Comparison of ENCODE assay signal across 20 cellular contexts in genomic region chr1:233540788-233541187, GRCh38.
DNase-seq lines count a peak whose midpoint lies in the region; FAIRE-seq and TF ChIP-seq lines count a peak whose summit lies in the region.
"Had no signal": no experiment of that assay in that cellular context is flagged by ENCODE, and none has a peak within 500 bp of the region (broad histone marks: within the 10 kb centered on the region; RNA-seq: fewer than 3 reads in every experiment).

No MANE protein-coding gene starts in this region.

- no peak overlapping the region for H3K4me3 Mint-ChIP-seq in activated CD4-positive, alpha-beta T cell treated with anti-CD3 and anti-CD28 coated beads, Interleukin-2, amount 10 ng/mL, durations not matched to agents 24 days and 14 days
- H3K4me3 Mint-ChIP-seq in activated naive CD8-positive, alpha-beta T cell treated with anti-CD3 and anti-CD28 coated beads for 36 hours: no peak overlapping the region
- H3K4me3 Mint-ChIP-seq: CD4-positive, alpha-beta memory T cell; H9 had no signal

- WGBS in mesendoderm (ENCODE audit: extremely low coverage, insufficient coverage, low lambda C conversion rate): no CpG with 5 or more reads among the region's 3 CpGs
- WGBS in smooth muscle cell (ENCODE audit: low lambda C conversion rate): 13% methylated on average over 3 of the region's 3 CpGs

- H3K27me3 ChIP-seq in mesendoderm (ENCODE audit: insufficient read depth, low read length, poor library complexity): no peaks in the 10 kb centered on the region
- no peaks in the 10 kb centered on the region for H3K27me3 ChIP-seq in smooth muscle cell (ENCODE audit: low read depth)

- H3K36me3 ChIP-seq in mesendoderm (ENCODE audit: control insufficient read depth, insufficient read depth, low read length) (no peaks in the 10 kb centered on the region), smooth muscle cell (ENCODE audit: low read depth) (no peaks in the 10 kb centered on the region)

- no peaks in the 10 kb centered on the region for H3K36me3 Mint-ChIP-seq in activated CD4-positive, alpha-beta T cell treated with anti-CD3 and anti-CD28 coated beads, Interleukin-2, amount 10 ng/mL, durations not matched to agents 24 days and 14 days (ENCODE audit: low read depth)
- no peaks in the 10 kb centered on the region for H3K36me3 Mint-ChIP-seq in activated naive CD8-positive, alpha-beta T cell treated with anti-CD3 and anti-CD28 coated beads for 36 hours
- H3K36me3 Mint-ChIP-seq: CD4-positive, alpha-beta memory T cell had no signal

- H3K4me3 ChIP-seq in mesendoderm (ENCODE audit: low read length): no peak overlapping the region
- H3K4me3 ChIP-seq in smooth muscle cell: no peak overlapping the region
- H3K4me3 ChIP-seq: A549, GM12878, GM23248 had no signal

- H3K4me2 ChIP-seq in mesendoderm (ENCODE audit: low read length) (no peak overlapping the region), smooth muscle cell (peak overlapping the region; percentile 41)
- H3K4me2 ChIP-seq: A549 had no signal

- H2BK5ac ChIP-seq in mesendoderm (ENCODE audit: low read length): no peak overlapping the region

- no peak overlapping the region for H2AK5ac ChIP-seq in mesendoderm (ENCODE audit: low read length)

- H3K23ac ChIP-seq in mesendoderm (ENCODE audit: low read length): no peak overlapping the region

- no peaks in the 10 kb centered on the region for H3K4me1 Mint-ChIP-seq in activated CD4-positive, alpha-beta T cell treated with anti-CD3 and anti-CD28 coated beads, Interleukin-2, amount 10 ng/mL, durations not matched to agents 24 days and 14 days
- H3K4me1 Mint-ChIP-seq in activated naive CD8-positive, alpha-beta T cell treated with anti-CD3 and anti-CD28 coated beads for 36 hours: no peaks in the 10 kb centered on the region
- H3K4me1 Mint-ChIP-seq: CD4-positive, alpha-beta memory T cell had no signal

- TF ChIP-seq CTCF in D721Med (IDR thresholded peaks at IDR 0.05; ENCODE audit: insufficient read depth, missing control alignments) (no peak), smooth muscle cell (IDR thresholded peaks at IDR 0.05; ENCODE audit: borderline replicate concordance, insufficient read depth, poor library complexity, severe bottlenecking) (no peak)

- no peak overlapping the region for H3K9ac ChIP-seq in mesendoderm (ENCODE audit: low read length)
- no peak overlapping the region for H3K9ac ChIP-seq in smooth muscle cell (ENCODE audit: low read depth)
- H3K9ac ChIP-seq: GM23248 had no signal

- no peaks in the 10 kb centered on the region for H3K9me3 ChIP-seq in smooth muscle cell (replicated peaks; ENCODE audit: low read depth)
- H3K9me3 ChIP-seq: A549 had no signal

- H3K4ac ChIP-seq in mesendoderm (ENCODE audit: low read depth, low read length): no peak overlapping the region

- intact Hi-C loops in activated CD4-positive, alpha-beta T cell treated with anti-CD3 and anti-CD28 coated beads, Interleukin-2, amount 10 ng/mL, durations not matched to agents 24 days and 14 days (cut with micrococcal nuclease): no loop called here

- peaks cover 10% of the 10 kb centered on the region for H3K27me3 Mint-ChIP-seq in activated CD4-positive, alpha-beta T cell treated with anti-CD3 and anti-CD28 coated beads, Interleukin-2, amount 10 ng/mL, durations not matched to agents 24 days and 14 days
- H3K27me3 Mint-ChIP-seq in activated naive CD8-positive, alpha-beta T cell treated with anti-CD3 and anti-CD28 coated beads for 36 hours: peaks cover 6% of the 10 kb centered on the region

- no peak overlapping the region for H3K18ac ChIP-seq in mesendoderm (ENCODE audit: low read length)

- no peaks in the 10 kb centered on the region for H3K79me2 ChIP-seq in mesendoderm (ENCODE audit: control insufficient read depth, insufficient read depth, low read length)
- H3K79me2 ChIP-seq in smooth muscle cell (ENCODE audit: low read depth): no peaks in the 10 kb centered on the region

- peak; percentile 93 for FAIRE-seq in D721Med (lab: Jason Lieb, UNC)
- FAIRE-seq: A549, GM12878, GM19239 had no signal

- no peak overlapping the region for H4K5ac ChIP-seq in mesendoderm (ENCODE audit: low read length)

- no peaks in the 10 kb centered on the region for H4K20me1 ChIP-seq in smooth muscle cell (ENCODE audit: low read depth)

- H3K56ac ChIP-seq in mesendoderm (ENCODE audit: low read length): no peak overlapping the region

- DNase-seq in activated CD4-positive, alpha-beta T cell treated with anti-CD3 and anti-CD28 coated beads, Interleukin-2, amount 10 ng/mL, durations not matched to agents 24 days and 14 days: peak; percentile 12
- DNase-seq in activated CD4-positive, alpha-beta T cell treated with anti-CD3 and anti-CD28 coated beads for 48 hours: no peak
- DNase-seq in D721Med (ENCODE audit: insufficient read length, low spot score) (no peak), mesendoderm (peak; percentile 46), smooth muscle cell (lab: John Stamatoyannopoulos, UW; ENCODE audit: unreplicated experiment) (no peak), middle frontal gyrus (ENCODE audit: extremely low spot score, low spot score) (no peak)
- DNase-seq in activated naive CD8-positive, alpha-beta T cell treated with anti-CD3 and anti-CD28 coated beads for 36 hours: no peak
- DNase-seq: 8988T; C1 segment of cervical spinal cord; Calu3; CD4-positive, alpha-beta memory T cell; COR-L47; DMS153; DND-41; GDM1; GM23248; H9 had no signal

- no peaks in the 10 kb centered on the region for H3K79me1 ChIP-seq in mesendoderm (ENCODE audit: low read length)

- peak overlapping the region; percentile 49 for H2AFZ ChIP-seq in smooth muscle cell (ENCODE audit: low read depth)
- H2AFZ ChIP-seq: GM23248 had no signal

- H3K27ac Mint-ChIP-seq in activated CD4-positive, alpha-beta T cell treated with anti-CD3 and anti-CD28 coated beads, Interleukin-2, amount 10 ng/mL, durations not matched to agents 24 days and 14 days: no peak overlapping the region
- H3K27ac Mint-ChIP-seq in activated naive CD8-positive, alpha-beta T cell treated with anti-CD3 and anti-CD28 coated beads for 36 hours: no peak overlapping the region
- H3K27ac Mint-ChIP-seq: CD4-positive, alpha-beta memory T cell; H9 had no signal

- H4K8ac ChIP-seq in mesendoderm (ENCODE audit: low read depth, low read length): no peak overlapping the region

- peaks cover 19% of the 10 kb centered on the region for H3F3A ChIP-seq in smooth muscle cell (ENCODE audit: low read depth)

- no peak overlapping the region for H2BK15ac ChIP-seq in mesendoderm (replicated peaks; ENCODE audit: low read depth)

- H2BK120ac ChIP-seq in mesendoderm (ENCODE audit: low read depth, low read length): no peak overlapping the region

- peaks cover 2% of the 10 kb centered on the region for H3K4me1 ChIP-seq in mesendoderm (ENCODE audit: control insufficient read depth, low read depth, low read length)
- no peaks in the 10 kb centered on the region for H3K4me1 ChIP-seq in smooth muscle cell (ENCODE audit: low read depth)

- H3K9me3 Mint-ChIP-seq in activated CD4-positive, alpha-beta T cell treated with anti-CD3 and anti-CD28 coated beads, Interleukin-2, amount 10 ng/mL, durations not matched to agents 24 days and 14 days: no peaks in the 10 kb centered on the region
- H3K9me3 Mint-ChIP-seq in activated naive CD8-positive, alpha-beta T cell treated with anti-CD3 and anti-CD28 coated beads for 36 hours: peaks cover 5% of the 10 kb centered on the region
- H3K9me3 Mint-ChIP-seq: H9 had no signal

- H3K27ac ChIP-seq in mesendoderm (ENCODE audit: low read depth, low read length) (no peak overlapping the region), smooth muscle cell (ENCODE audit: low read depth) (peak overlapping the region; percentile 54)
- H3K27ac ChIP-seq: A549, GM23248 had no signal

Comparison
In these comparisons a context has a peak if more than half of its experiments do, and no peak if none do; other contexts are left out.
1. DNase-seq: peak in activated CD4-positive, alpha-beta T cell treated with anti-CD3 and anti-CD28 coated beads, Interleukin-2, amount 10 ng/mL, durations not matched to agents 24 days and 14 days (single experiment) and mesendoderm (single experiment); none in activated CD4-positive, alpha-beta T cell treated with anti-CD3 and anti-CD28 coated beads for 48 hours (single experiment), D721Med (single experiment), smooth muscle cell (single experiment), activated naive CD8-positive, alpha-beta T cell treated with anti-CD3 and anti-CD28 coated beads for 36 hours (single experiment) and middle frontal gyrus (single experiment).